Comparison of ENCODE assay signal across 8 cellular contexts in genomic region chrX:53686151-53686885, GRCh38. TPM values are rescaled to one million over a fixed set of nuclear protein-coding genes. Genes with fewer than 3 reads are reported as not detected.
A peak's percentile ranks its signal among the peaks of the same experiment; 100 is the strongest.
DNase-seq lines count a peak whose midpoint lies in the region; ATAC-seq and TF ChIP-seq lines count a peak whose summit lies in the region.

HUWE1 (minus strand) TSS chrX:53686719; CDS start chrX:53654107, 32,612 bp downstream.

- H3K23ac ChIP-seq in IMR-90 (ENCODE audit: low read depth, low read length) = peak within 1 kb of the TSS; percentile 40; the same call in 1 of the 2 replicates

- H3K4me1 ChIP-seq in CD8-positive, alpha-beta T cell (ENCODE audit: insufficient read depth, low read length) = peaks cover 21% of the 10 kb centered on the region
- H3K4me1 ChIP-seq in IMR-90 (ENCODE audit: control insufficient read depth, insufficient read depth, low read length) (no peaks in the 10 kb centered on the region), PC-3 (ENCODE audit: insufficient read depth, low read length) (peaks cover 17% of the 10 kb centered on the region)

- no peak for TF ChIP-seq RAD21 in IMR-90 (IDR thresholded peaks at IDR 0.05; ENCODE audit: low read length)

- WGBS in IMR-90 (ENCODE audit: extremely low coverage in 2 of 2, insufficient read length in 1 of 2), 2 experiments = 27% methylated on average over 21 of the region's 61 CpGs; no CpG with 5 or more reads in 1 of the 2 experiments

- H3K4ac ChIP-seq in IMR-90 (ENCODE audit: low read depth, low read length) = no peak within 1 kb of the TSS

- no peaks in the 10 kb centered on the region for H3K27me3 ChIP-seq in CD8-positive, alpha-beta T cell (ENCODE audit: insufficient read depth, low read length)
- H3K27me3 ChIP-seq in IMR-90 (ENCODE audit: control insufficient read depth, insufficient read depth, low read length) (peaks cover 4% of the 10 kb centered on the region; the same call in 1 of the 2 replicates), PC-3 (ENCODE audit: low read length) (no peaks in the 10 kb centered on the region)

- peak within 1 kb of the TSS; percentile 3 for H2AK9ac ChIP-seq in IMR-90 (replicated peaks; ENCODE audit: low read depth, low read length, poor library complexity)

- H3K4me2 ChIP-seq in IMR-90 (ENCODE audit: low read depth, low read length) (peak within 1 kb of the TSS; percentile 80), PC-3 (ENCODE audit: low read length) (peak within 1 kb of the TSS; percentile 94)

- peak within 1 kb of the TSS; percentile 90 for H3K27ac Mint-ChIP-seq in CD8-positive, alpha-beta T cell

- in situ Hi-C loops in IMR-90 (cut with MboI; ENCODE audit: low sequenced_read_pairs) = no loop called here

- peak within 1 kb of the TSS; percentile 19; the same call in 1 of the 2 replicates for H3K56ac ChIP-seq in IMR-90 (ENCODE audit: extremely low read depth, insufficient read depth, low read length)

- H2BK120ac ChIP-seq in IMR-90 (ENCODE audit: low read depth, low read length) = no peak within 1 kb of the TSS

- POLR2A ChIA-PET in CD8-positive, alpha-beta T cell (lab: Charles Lee) = interaction anchor here (0.6 to 1.8 kb wide), 4 partner anchors 15 to 95 kb away, joined by 3 to 8 read pairs (median 5); no protein-coding TSS in a partner anchor
- POLR2A ChIA-PET in IMR-90 (lab: Charles Lee; ENCODE audit: unreplicated experiment) = interaction anchor here (0.6 kb wide), 2 partner anchors 14 to 301 kb away, joined by 3 to 4 read pairs; no protein-coding TSS in a partner anchor
- POLR2A ChIA-PET in PC-3 (lab: Charles Lee; ENCODE audit: unreplicated experiment) = interaction anchor here (0.6 kb wide), 3 partner anchors 109 to 436 kb away, joined by 3 to 6 read pairs (median 3); partner anchors contain the start of gene PHF8

- H3F3A ChIP-seq in PC-3 (ENCODE audit: low read length, unreplicated experiment) = no peaks in the 10 kb centered on the region

- H3K27ac ChIP-seq in CD8-positive, alpha-beta T cell (ENCODE audit: low read depth, low read length) = peak within 1 kb of the TSS; percentile 58
- peak within 1 kb of the TSS; percentile 84 for H3K27ac ChIP-seq in IMR-90 (ENCODE audit: insufficient read depth, low read length)
- peak within 1 kb of the TSS; percentile 32; the same call in 1 of the 2 replicates for H3K27ac ChIP-seq in PC-3 (ENCODE audit: low read length)

- 0 out of 2 replicates have a peak within 1 kb of the TSS, but pooled peaks have one; percentile 46 for H4K5ac ChIP-seq in IMR-90 (ENCODE audit: low read depth, low read length)

- ATAC-seq in CD8-positive, alpha-beta T cell = peak; percentile 33
- ATAC-seq in GM21381 (IDR thresholded peaks at IDR 0.05; ENCODE audit: unreplicated experiment) = peak; percentile 41
- ATAC-seq in IMR-90 (ENCODE audit: low read depth) = peak; percentile 57
- peak; percentile 48 for ATAC-seq in PC-3

- TF ChIP-seq CTCF in CD8-positive, alpha-beta T cell (IDR thresholded peaks at IDR 0.05) = no peak
- TF ChIP-seq CTCF in IMR-90 (conservative IDR thresholded peaks at IDR 0.05; ENCODE audit: low read depth, low read length) (no peak), PC-3 (conservative IDR thresholded peaks at IDR 0.05; ENCODE audit: low read depth, low read length) (no peak), epithelial cell of proximal tubule (conservative IDR thresholded peaks at IDR 0.05; ENCODE audit: low read depth, low read length) (no peak)

- H3K18ac ChIP-seq in IMR-90 (ENCODE audit: low read depth, low read length) = no peak within 1 kb of the TSS

- no peak for TF ChIP-seq POLR2A in IMR-90 (IDR thresholded peaks at IDR 0.05; ENCODE audit: low read depth, low read length)

- dilution Hi-C loops in IMR-90 (cut with HindIII; ENCODE audit: low sequenced_read_pairs, unreplicated experiment) = no loop called here

- BruUV-seq in IMR-90 (replicated peaks; lab: Mats Ljungman, UMichigan) = no TSS peak
- no TSS peak for BruUV-seq in PC-3 (replicated peaks; lab: Mats Ljungman, UMichigan)

- DNase-seq in CD8-positive, alpha-beta T cell = peak; percentile 67 to 88 (median 82)
- DNase-seq in IMR-90 (peak; percentile 58), PC-3 (peak; percentile 75), activated T-cell treated with anti-CD3 and anti-CD28 coated beads for 4 hours (peak; percentile 79), epithelial cell of proximal tubule (ENCODE audit: low read depth) (no peak), mucosa of gallbladder (ENCODE audit: low spot score) (peak; percentile 66)
- DNase-seq in stimulated activated CD8-positive, alpha-beta memory T cell treated with anti-CD3 and anti-CD28 coated beads, Interleukin-4, amount 100 ng/mL, for 24 hours (ENCODE audit: low read depth) = peak; percentile 80

- H3K9ac ChIP-seq in IMR-90 (ENCODE audit: low read depth, low read length) (peak within 1 kb of the TSS; percentile 91), PC-3 (ENCODE audit: low read length) (peak within 1 kb of the TSS; percentile 100)

- peak within 1 kb of the TSS; percentile 88 for H3K4me3 Mint-ChIP-seq in CD8-positive, alpha-beta T cell

- H3K14ac ChIP-seq in IMR-90 (replicated peaks; ENCODE audit: low read depth, low read length) = no peak within 1 kb of the TSS

- peaks cover 12% of the 10 kb centered on the region for H3K36me3 Mint-ChIP-seq in CD8-positive, alpha-beta T cell

- no peaks in the 10 kb centered on the region for H3K9me2 ChIP-seq in PC-3 (replicated peaks; ENCODE audit: low read length)

- no peaks in the 10 kb centered on the region for H3K36me3 ChIP-seq in CD8-positive, alpha-beta T cell (ENCODE audit: insufficient read depth, low read length)
- H3K36me3 ChIP-seq in IMR-90 (ENCODE audit: control insufficient read depth, insufficient read depth, low read length) = peaks cover 2% of the 10 kb centered on the region; the same call in 1 of the 2 replicates
- H3K36me3 ChIP-seq in PC-3 (ENCODE audit: low read depth, low read length) = peaks cover 7% of the 10 kb centered on the region

- peaks cover 35% of the 10 kb centered on the region for H3K4me1 Mint-ChIP-seq in CD8-positive, alpha-beta T cell (ENCODE audit: low read depth)

- peak within 1 kb of the TSS in 1 of 2 experiments; percentile 71; a peak in 1 of 4 replicates for H4K8ac ChIP-seq in IMR-90 (ENCODE audit: low read depth in 2 of 2, low read length in 2 of 2)

- H3K79me2 ChIP-seq in PC-3 (ENCODE audit: low read length) = peaks cover 46% of the 10 kb centered on the region

- intact Hi-C loops in CD8-positive, alpha-beta T cell (cut with DNase I, micrococcal nuclease) = loop anchor here (1.0 to 10.0 kb wide), 6 partner anchors 27 to 1475 kb away; partner anchors contain the start of genes GNL3L (in 1 of the 2), KANTR (in 1 of the 2), RIBC1 (in 1 of the 2) and SMC1A (in 1 of the 2)
- intact Hi-C loops in IMR-90 (cut with micrococcal nuclease) (loop anchor here (5.0 to 10.0 kb wide), 2 partner anchors 146 to 498 kb away; partner anchors contain the start of gene FAM120C), PC-3 (cut with micrococcal nuclease) (loop anchor here (1.0 kb wide), 1 partner anchor 146 kb away; no protein-coding TSS in a partner anchor)

- peak within 1 kb of the TSS; percentile 38 for H3K4me3 ChIP-seq in CD8-positive, alpha-beta T cell (ENCODE audit: low read depth, low read length)
- peak within 1 kb of the TSS; percentile 99 for H3K4me3 ChIP-seq in IMR-90 (ENCODE audit: insufficient read depth, low read depth, low read length)
- H3K4me3 ChIP-seq in PC-3 (ENCODE audit: low read length) = peak within 1 kb of the TSS; percentile 77
- peak within 1 kb of the TSS; percentile 75 for H3K4me3 ChIP-seq in epithelial cell of proximal tubule (ENCODE audit: low read depth, low read length)

- H4K20me1 ChIP-seq in IMR-90 (ENCODE audit: insufficient read depth, low read length) (peaks cover 21% of the 10 kb centered on the region), PC-3 (ENCODE audit: low read length) (peaks cover 17% of the 10 kb centered on the region)

- no peaks in the 10 kb centered on the region for H3K9me3 ChIP-seq in CD8-positive, alpha-beta T cell (ENCODE audit: low read length)
- H3K9me3 ChIP-seq in IMR-90 (ENCODE audit: control insufficient read depth, insufficient read depth, low read length) (no peaks in the 10 kb centered on the region), PC-3 (ENCODE audit: low read length) (no peaks in the 10 kb centered on the region)

- H2BK5ac ChIP-seq in IMR-90 (ENCODE audit: low read depth, low read length, poor library complexity, severe bottlenecking) = peak within 1 kb of the TSS; percentile 71

- H2BK15ac ChIP-seq in IMR-90 (ENCODE audit: low read depth, low read length) = no peak within 1 kb of the TSS

- no peak within 1 kb of the TSS for H2AK5ac ChIP-seq in IMR-90 (ENCODE audit: low read depth, low read length)

- CTCF ChIA-PET in CD8-positive, alpha-beta T cell (lab: Charles Lee) = no interaction called here
- CTCF ChIA-PET in IMR-90 (lab: Yijun Ruan, JAX) (interaction anchor here (0.6 kb wide), 1 partner anchor 1295 kb away, joined by 3 read pairs; no protein-coding TSS in a partner anchor), PC-3 (lab: Charles Lee) (interaction anchor here (0.5 to 0.6 kb wide), 3 partner anchors 8 to 276 kb away, joined by 3 read pairs; no protein-coding TSS in a partner anchor)

- H3K9me3 Mint-ChIP-seq in CD8-positive, alpha-beta T cell = no peaks in the 10 kb centered on the region

- H4K91ac ChIP-seq in IMR-90 (ENCODE audit: insufficient read depth, low read depth, low read length) = no peak within 1 kb of the TSS

- H3K79me1 ChIP-seq in IMR-90 (ENCODE audit: low read depth in 1 of 2, low read length in 2 of 2) = no peaks in the 10 kb centered on the region

- H2BK20ac ChIP-seq in IMR-90 (ENCODE audit: low read depth, low read length) = no peak within 1 kb of the TSS

- H2AFZ ChIP-seq in IMR-90 (replicated peaks; ENCODE audit: low read length, poor library complexity) (peak within 1 kb of the TSS; percentile 91), PC-3 (ENCODE audit: low read length) (peak within 1 kb of the TSS; percentile 97)

- no peaks in the 10 kb centered on the region for H3K9me1 ChIP-seq in IMR-90 (ENCODE audit: insufficient read depth, low read length)

- no peaks in the 10 kb centered on the region for H3K27me3 Mint-ChIP-seq in CD8-positive, alpha-beta T cell (ENCODE audit: low read depth)

TF ChIP-seq in IMR-90, 13 proteins besides CTCF, POLR2A, EP300 and RAD21 (continues in another document):
- TF ChIP-seq USF2 (IDR thresholded peaks at IDR 0.05; ENCODE audit: low read depth, low read length) (no peak), RFX5 (IDR thresholded peaks at IDR 0.05; ENCODE audit: low read depth, low read length) (no peak)

RNA-seq across cellular contexts. Expression of gene HUWE1, which starts in this region (rescaled TPM):
- 100 to 1,000 TPM; 122 to 154 TPM for total RNA-seq in CD8-positive, alpha-beta T cell
- total RNA-seq in IMR-90 (2012; rRNA removed) (52.8 and 57.7 TPM in 2 replicates), PC-3 (2014; rRNA removed) (206 and 207 TPM in 2 replicates), epithelial cell of proximal tubule (67.2 and 73.9 TPM in 2 replicates), mucosa of gallbladder (193 TPM)
- 47.6 and 49.0 TPM in 2 replicates for polyA plus RNA-seq in IMR-90 (2012; rRNA removed)
- polyA plus RNA-seq in IMR-90 (2012; cell fraction: cytosol; rRNA removed) = 23.6 and 32.5 TPM in 2 replicates
- 78.3 and 128 TPM in 2 replicates for polyA plus RNA-seq in IMR-90 (2012; cell fraction: nucleus; rRNA removed; ENCODE audit: low replicate concordance)

Comparison
In these comparisons a context has a peak if more than half of its experiments do, and no peak if none do; other contexts are left out.
1. H3K27ac ChIP-seq: peak in every context shown above with its lines; median percentile 84 in IMR-90; 58 in CD8-positive, alpha-beta T cell; 32 in PC-3.
2. H3K4me3 ChIP-seq: peak in every context shown above with its lines; median percentile 99 in IMR-90; 77 in PC-3; 75 in epithelial cell of proximal tubule; 38 in CD8-positive, alpha-beta T cell.